18 cellular contexts compared by ENCODE assay signal in the genomic region with DNA sequence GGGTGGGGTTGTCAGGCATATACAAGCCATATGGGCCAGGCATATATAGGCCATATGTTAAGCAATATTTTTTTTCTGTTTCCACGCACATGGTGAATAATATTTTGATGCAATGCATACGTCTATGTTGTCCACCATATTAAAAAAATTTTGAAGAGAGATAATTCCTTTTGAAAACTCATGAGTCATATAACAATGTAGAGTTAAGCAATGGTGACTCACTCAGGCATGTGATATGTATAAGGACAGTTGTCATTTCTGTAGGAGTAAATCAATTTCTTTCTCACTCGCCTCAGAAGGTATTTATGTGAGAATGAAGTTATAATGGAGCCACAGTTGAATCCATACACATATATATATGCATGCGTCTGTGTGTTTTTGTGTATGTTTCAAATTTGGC.
DNase-seq lines count a peak whose midpoint lies in the region; FAIRE-seq and TF ChIP-seq lines count a peak whose summit lies in the region.
"Had no signal": no experiment of that assay in that cellular context is flagged by ENCODE, and none has a peak within 500 bp of the region (broad histone marks: within the 10 kb centered on the region; RNA-seq: fewer than 3 reads in every experiment).

No MANE protein-coding gene starts in this region.

- H4K20me1 ChIP-seq in GM23248 (ENCODE audit: insufficient read depth) (no peaks in the 10 kb centered on the region), endothelial cell of umbilical vein (replicated peaks; ENCODE audit: control insufficient read depth, extremely low read depth, insufficient read depth, low read length) (no peaks in the 10 kb centered on the region), osteoblast (ENCODE audit: insufficient read depth, low read length) (no peaks in the 10 kb centered on the region)
- H4K20me1 ChIP-seq: BLaER1 had no signal

- H2AFZ ChIP-seq in GM23248 = no peak overlapping the region
- H2AFZ ChIP-seq in endothelial cell of umbilical vein (ENCODE audit: low read depth, low read length) = no peak overlapping the region
- no peak overlapping the region for H2AFZ ChIP-seq in osteoblast (ENCODE audit: low read length)

- H3K9me3 ChIP-seq in GM23248 (ENCODE audit: low read depth) = no peaks in the 10 kb centered on the region
- no peaks in the 10 kb centered on the region for H3K9me3 ChIP-seq in endothelial cell of umbilical vein (replicated peaks; ENCODE audit: control insufficient read depth, insufficient read depth, low read length)
- no peaks in the 10 kb centered on the region for H3K9me3 ChIP-seq in osteoblast (ENCODE audit: low read depth, low read length)

- no peaks in the 10 kb centered on the region for H3K9me1 ChIP-seq in endothelial cell of umbilical vein (replicated peaks; ENCODE audit: control insufficient read depth, extremely low read depth, insufficient read depth, low read length)

- no peaks in the 10 kb centered on the region for H3K79me2 ChIP-seq in GM23248 (ENCODE audit: insufficient read depth)
- no peaks in the 10 kb centered on the region for H3K79me2 ChIP-seq in endothelial cell of umbilical vein (ENCODE audit: control insufficient read depth, insufficient read depth, low read length)
- no peaks in the 10 kb centered on the region for H3K79me2 ChIP-seq in osteoblast (ENCODE audit: insufficient read depth, low read length)

- 56 to 69% methylated on average over 4 of the region's 4 CpGs for whole genome bisulfite sequencing in GM23248 (ENCODE audit: low coverage in 1 of 2, low lambda C conversion rate in 2 of 2, missing lambda C conversion rate in 2 of 2), 2 experiments

- H3K4me2 ChIP-seq in GM23248 (ENCODE audit: unreplicated experiment) (no peak overlapping the region), endothelial cell of umbilical vein (ENCODE audit: insufficient read depth, low read length) (no peak overlapping the region), osteoblast (ENCODE audit: insufficient read depth, low read length) (no peak overlapping the region)
- H3K4me2 ChIP-seq: BLaER1 had no signal

- H3K36me3 ChIP-seq in GM23248 (ENCODE audit: low read depth) = no peaks in the 10 kb centered on the region
- no peaks in the 10 kb centered on the region for H3K36me3 ChIP-seq in endothelial cell of umbilical vein (ENCODE audit: control insufficient read depth in 2 of 2, extremely low read depth in 1 of 2, insufficient read depth in 2 of 2, low read length in 2 of 2)
- H3K36me3 ChIP-seq in osteoblast (ENCODE audit: insufficient read depth, low read length) = no peaks in the 10 kb centered on the region
- H3K36me3 ChIP-seq: suprapubic skin had no signal

- CTCF ChIA-PET in endothelial cell of umbilical vein (lab: Charles Lee) = no interaction called here

- no peaks in the 10 kb centered on the region for H3K9me2 ChIP-seq in GM23248 (ENCODE audit: insufficient read depth)

- intact Hi-C loops in endothelial cell of umbilical vein (cut with micrococcal nuclease) = no loop called here
- intact Hi-C loops in head of caudate nucleus (cut with DNase I) = no loop called here

- H3K4me3 ChIP-seq in GM23248 = no peak overlapping the region
- no peak overlapping the region for H3K4me3 ChIP-seq in endothelial cell of umbilical vein (replicated peaks in 1 of 3; ENCODE audit: insufficient read depth in 1 of 3, low read depth in 1 of 3, low read length in 3 of 3)
- no peak overlapping the region for H3K4me3 ChIP-seq in osteoblast (ENCODE audit: insufficient read depth, low read length)
- H3K4me3 ChIP-seq: BLaER1, suprapubic skin had no signal

- no TSS peak for BruUV-seq in endothelial cell of umbilical vein (replicated peaks; lab: Mats Ljungman, UMichigan)

- TF ChIP-seq CTCF in endothelial cell of umbilical vein (IDR thresholded peaks at IDR 0.05; ENCODE audit: extremely low read depth in 1 of 2, insufficient read depth in 1 of 2, low read depth in 1 of 2, low read length in 2 of 2) = no peak
- no peak for TF ChIP-seq CTCF in osteoblast (IDR thresholded peaks at IDR 0.05; ENCODE audit: extremely low read depth, low read depth, low read length)
- TF ChIP-seq CTCF in GM13977 (IDR thresholded peaks at IDR 0.05; ENCODE audit: extremely low read depth, insufficient read depth, missing control alignments) = no peak

- POLR2A ChIA-PET in endothelial cell of umbilical vein (lab: Charles Lee) = no interaction called here

- 0 out of 2 replicates have a peak, but pooled peaks cover 6% of the 10 kb centered on the region for H3K4me1 ChIP-seq in GM23248 (ENCODE audit: insufficient read depth)
- no peaks in the 10 kb centered on the region for H3K4me1 ChIP-seq in endothelial cell of umbilical vein (ENCODE audit: control insufficient read depth, extremely low read depth, insufficient read depth, low read length)
- peaks cover 7% of the 10 kb centered on the region for H3K4me1 ChIP-seq in osteoblast (ENCODE audit: insufficient read depth, low read length)
- H3K4me1 ChIP-seq: BLaER1, suprapubic skin had no signal

- no peaks in the 10 kb centered on the region for H3F3A ChIP-seq in GM23248 (ENCODE audit: insufficient read depth)

- DNase-seq in GM23248 = peak; percentile 76
- DNase-seq in OCI-M1 (lab: John Stamatoyannopoulos, UW) = peak; percentile 67
- DNase-seq in endothelial cell of umbilical vein (ENCODE audit: low read depth, low spot score) = no peak
- peak; percentile 9 for DNase-seq in osteoblast (ENCODE audit: insufficient read length, low spot score, missing footprints)
- no peak for DNase-seq in GM13977 (ENCODE audit: low spot score)
- DNase-seq in head of caudate nucleus = no peak
- DNase-seq in NCI-H69 (lab: John Stamatoyannopoulos, UW) = no peak
- no peak for DNase-seq in central memory CD4-positive, alpha-beta T cell
- DNase-seq: activated CD4-positive, CD25-positive, alpha-beta regulatory T cell; Kasumi-1; NCI-H187; NCI-H524; nephron progenitor cell; retina; T-helper 1 cell had no signal

- H3K27ac ChIP-seq in GM23248 = no peak overlapping the region
- H3K27ac ChIP-seq in endothelial cell of umbilical vein (ENCODE audit: insufficient read depth, low read depth, low read length) = no peak overlapping the region
- no peak overlapping the region for H3K27ac ChIP-seq in osteoblast (ENCODE audit: low read depth, low read length)
- H3K27ac ChIP-seq: BLaER1, HL-60, suprapubic skin had no signal

- in situ Hi-C loops in GM23248 (cut with MboI) = no loop called here
- in situ Hi-C loops in GM13977 (cut with MboI; ENCODE audit: low pct_unique_long_range_greater_than_20kb, low sequenced_read_pairs, unreplicated experiment) = no loop called here

- no peak for FAIRE-seq in endothelial cell of umbilical vein (lab: Jason Lieb, UNC)

- dilution Hi-C loops in endothelial cell of umbilical vein (cut with MboI; ENCODE audit: extremely low pct_ligation_motif_present, low sequenced_read_pairs) = no loop called here

- peaks cover 33% of the 10 kb centered on the region for H3K27me3 ChIP-seq in GM23248 (replicated peaks; ENCODE audit: insufficient read depth)
- H3K27me3 ChIP-seq in endothelial cell of umbilical vein (ENCODE audit: control insufficient read depth in 2 of 2, insufficient read depth in 2 of 2, low read length in 2 of 2) = no peaks in the 10 kb centered on the region
- H3K27me3 ChIP-seq in osteoblast (ENCODE audit: insufficient read depth, low read length) = no peaks in the 10 kb centered on the region
- H3K27me3 ChIP-seq: BLaER1, suprapubic skin had no signal

- no peak for TF ChIP-seq POLR2A in endothelial cell of umbilical vein (IDR thresholded peaks at IDR 0.05; ENCODE audit: low read depth, low read length)

- H3K9ac ChIP-seq in GM23248 (no peak overlapping the region), endothelial cell of umbilical vein (replicated peaks; ENCODE audit: extremely low read depth, insufficient read depth, low read length) (no peak overlapping the region)
- H3K9ac ChIP-seq: BLaER1 had no signal

TF ChIP-seq in endothelial cell of umbilical vein, 7 proteins besides CTCF, POLR2A, EP300 and RAD21:
- TF ChIP-seq JUN (IDR thresholded peaks at IDR 0.05; ENCODE audit: borderline replicate concordance, insufficient read depth, insufficient read length, low read depth) (peak; percentile 3), GATA2 (IDR thresholded peaks at IDR 0.05; ENCODE audit: insufficient read depth, insufficient read length, low read depth, low read length) (no peak), FOS (IDR thresholded peaks at IDR 0.05; ENCODE audit: borderline replicate concordance, insufficient read depth, low read length) (no peak)
- TF ChIP-seq, protein P1, sequence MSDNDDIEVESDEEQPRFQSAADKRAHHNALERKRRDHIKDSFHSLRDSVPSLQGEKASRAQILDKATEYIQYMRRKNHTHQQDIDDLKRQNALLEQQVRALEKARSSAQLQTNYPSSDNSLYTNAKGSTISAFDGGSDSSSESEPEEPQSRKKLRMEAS (IDR thresholded peaks at IDR 0.05; ENCODE audit: insufficient read depth, insufficient read length) = no peak
TF ChIP-seq in endothelial cell of umbilical vein: peak in this region for 1.

Comparison
In these comparisons a context has a peak if more than half of its experiments do, and no peak if none do; other contexts are left out.
1. DNase-seq: peak in GM23248 (single experiment), OCI-M1 (single experiment) and osteoblast (single experiment); none in endothelial cell of umbilical vein (single experiment), GM13977 (single experiment), head of caudate nucleus (0 of 42), NCI-H69 (single experiment) and central memory CD4-positive, alpha-beta T cell (single experiment).